In the genomic region with DNA sequence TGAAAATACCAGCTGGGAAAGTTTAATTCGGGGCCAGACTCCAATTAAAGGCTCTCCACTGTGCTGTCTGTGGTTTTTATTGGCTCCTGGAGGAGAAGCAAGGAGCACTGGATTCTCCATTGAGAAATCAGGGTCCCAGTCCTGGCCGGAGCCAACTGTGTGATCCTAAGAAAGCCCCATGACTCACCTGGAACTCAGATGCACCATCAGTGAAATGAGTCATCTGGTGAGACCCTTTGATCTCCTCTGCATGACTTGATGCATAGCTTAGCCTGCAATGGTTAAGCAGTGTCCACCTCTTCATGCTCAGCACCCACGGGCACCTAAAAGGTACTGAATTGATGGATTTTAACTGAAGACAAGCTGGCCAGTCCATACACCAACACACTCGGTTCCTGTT, we compare ENCODE assay signal across 26 cellular contexts.
DNase-seq lines count a peak whose midpoint lies in the region; ATAC-seq and TF ChIP-seq lines count a peak whose summit lies in the region.
"Had no signal": no experiment of that assay in that cellular context is flagged by ENCODE, and none has a peak within 500 bp of the region (broad histone marks: within the 10 kb centered on the region; RNA-seq: fewer than 3 reads in every experiment).

No MANE protein-coding gene starts in this region.

- no peaks in the 10 kb centered on the region for H3K36me3 Mint-ChIP-seq in activated naive CD4-positive, alpha-beta T cell treated with anti-CD3 and anti-CD28 coated beads for 36 hours (ENCODE audit: low read depth)
- H3K36me3 Mint-ChIP-seq: activated naive CD4-positive, alpha-beta T cell treated with anti-CD3 and anti-CD28 coated beads, Interleukin-2, amount 50 U/mL, for 72 hours; IgD-negative memory B cell; natural killer cell treated with Interleukin-12 subunit alpha and Interleukin-12 subunit beta and Interleukin-15 and Interleukin-18, amount 100 ng/mL, for 72 hours; stimulated activated effector memory CD8-positive, alpha-beta T cell treated with anti-CD3 and anti-CD28 coated beads, Interleukin-12 subunit alpha, Interleukin-12 subunit beta, amount 100 ng/mL, for 72 hours had no signal

- H3K9ac ChIP-seq in trophoblast cell (ENCODE audit: low read length) = no peak overlapping the region

- no peak overlapping the region for H3K18ac ChIP-seq in trophoblast cell (ENCODE audit: low read length)

- H3K79me1 ChIP-seq in trophoblast cell (ENCODE audit: low read length) = no peaks in the 10 kb centered on the region

- peaks cover 6% of the 10 kb centered on the region for H3K9me3 Mint-ChIP-seq in activated naive CD4-positive, alpha-beta T cell treated with anti-CD3 and anti-CD28 coated beads for 36 hours
- H3K9me3 Mint-ChIP-seq: activated naive CD4-positive, alpha-beta T cell treated with anti-CD3 and anti-CD28 coated beads, Interleukin-2, amount 50 U/mL, for 72 hours had no signal

- H3K79me2 ChIP-seq in trophoblast cell (ENCODE audit: control insufficient read depth, insufficient read depth, low read length, poor library complexity) = no peaks in the 10 kb centered on the region

- H3K27ac ChIP-seq in RWPE2 (ENCODE audit: poor library complexity, severe bottlenecking) = peak overlapping the region; percentile 40
- no peak overlapping the region for H3K27ac ChIP-seq in trophoblast cell (ENCODE audit: low read depth, low read length)
- H3K27ac ChIP-seq: heart right ventricle, transverse colon had no signal

- no peaks in the 10 kb centered on the region for H3K4me1 Mint-ChIP-seq in activated naive CD4-positive, alpha-beta T cell treated with anti-CD3 and anti-CD28 coated beads for 36 hours (ENCODE audit: low read depth)
- H3K4me1 Mint-ChIP-seq: IgD-negative memory B cell; stimulated activated effector memory CD8-positive, alpha-beta T cell treated with anti-CD3 and anti-CD28 coated beads, Interleukin-12 subunit alpha, Interleukin-12 subunit beta, amount 100 ng/mL, for 72 hours had no signal

- H4K91ac ChIP-seq in trophoblast cell (ENCODE audit: low read depth, low read length) = no peak overlapping the region

- H2BK120ac ChIP-seq in trophoblast cell (ENCODE audit: insufficient read depth, low read length, poor library complexity) = no peak overlapping the region

- H3K4ac ChIP-seq in trophoblast cell (ENCODE audit: low read depth, low read length) = no peak overlapping the region

- H3K4me2 ChIP-seq in trophoblast cell (ENCODE audit: low read length) = no peak overlapping the region

- no peak overlapping the region for H4K8ac ChIP-seq in trophoblast cell (ENCODE audit: low read depth, low read length)

- no peaks in the 10 kb centered on the region for H3K27me3 Mint-ChIP-seq in activated naive CD4-positive, alpha-beta T cell treated with anti-CD3 and anti-CD28 coated beads for 36 hours (ENCODE audit: low read depth)
- H3K27me3 Mint-ChIP-seq: IgD-negative memory B cell; natural killer cell treated with Interleukin-12 subunit alpha and Interleukin-12 subunit beta and Interleukin-15 and Interleukin-18, amount 100 ng/mL, for 72 hours had no signal

- H3K14ac ChIP-seq in trophoblast cell (ENCODE audit: low read length) = no peak overlapping the region

- H3K4me3 ChIP-seq in RWPE2 (ENCODE audit: severe bottlenecking) = no peak overlapping the region
- H3K4me3 ChIP-seq in epithelial cell of proximal tubule (ENCODE audit: low read depth, low read length) = no peak overlapping the region
- no peak overlapping the region for H3K4me3 ChIP-seq in trophoblast cell (ENCODE audit: low read depth, low read length)
- H3K4me3 ChIP-seq: heart right ventricle, transverse colon had no signal

- no CpG with 5 or more reads among the region's 4 CpGs for WGBS in trophoblast cell (ENCODE audit: extremely low coverage, insufficient coverage, insufficient read length)

- no peak overlapping the region for H3K27ac Mint-ChIP-seq in activated naive CD4-positive, alpha-beta T cell treated with anti-CD3 and anti-CD28 coated beads for 36 hours
- H3K27ac Mint-ChIP-seq: activated naive CD4-positive, alpha-beta T cell treated with anti-CD3 and anti-CD28 coated beads, Interleukin-2, amount 50 U/mL, for 72 hours; IgD-negative memory B cell; natural killer cell treated with Interleukin-12 subunit alpha and Interleukin-12 subunit beta and Interleukin-15 and Interleukin-18, amount 100 ng/mL, for 72 hours; stimulated activated effector memory CD8-positive, alpha-beta T cell treated with anti-CD3 and anti-CD28 coated beads, Interleukin-12 subunit alpha, Interleukin-12 subunit beta, amount 100 ng/mL, for 72 hours had no signal

- H3K4me1 ChIP-seq in RWPE2 (ENCODE audit: insufficient read depth, poor library complexity, severe bottlenecking) (peaks cover 15% of the 10 kb centered on the region), trophoblast cell (ENCODE audit: control insufficient read depth in 1 of 2, insufficient read depth in 2 of 2, low read length in 2 of 2) (no peaks in the 10 kb centered on the region)
- H3K4me1 ChIP-seq: heart right ventricle, transverse colon had no signal

- H4K12ac ChIP-seq in trophoblast cell (ENCODE audit: low read depth, low read length) = no peak overlapping the region

- H3K23ac ChIP-seq in trophoblast cell (ENCODE audit: low read length) = no peak overlapping the region

- no peak overlapping the region for H2BK5ac ChIP-seq in trophoblast cell (ENCODE audit: low read depth, low read length, poor library complexity)

- TF ChIP-seq CTCF in RWPE2 (IDR thresholded peaks at IDR 0.05; ENCODE audit: poor library complexity, severe bottlenecking) (no peak), epithelial cell of proximal tubule (conservative IDR thresholded peaks at IDR 0.05; ENCODE audit: low read depth, low read length) (no peak)

- no peak overlapping the region for H3K4me3 Mint-ChIP-seq in activated naive CD4-positive, alpha-beta T cell treated with anti-CD3 and anti-CD28 coated beads for 36 hours
- H3K4me3 Mint-ChIP-seq: IgD-negative memory B cell; natural killer cell treated with Interleukin-12 subunit alpha and Interleukin-12 subunit beta and Interleukin-15 and Interleukin-18, amount 100 ng/mL, for 72 hours; stimulated activated effector memory CD8-positive, alpha-beta T cell treated with anti-CD3 and anti-CD28 coated beads, Interleukin-12 subunit alpha, Interleukin-12 subunit beta, amount 100 ng/mL, for 72 hours had no signal

- H3K27me3 ChIP-seq in RWPE2 (ENCODE audit: insufficient read depth, poor library complexity, severe bottlenecking) = no peaks in the 10 kb centered on the region
- no peaks in the 10 kb centered on the region for H3K27me3 ChIP-seq in trophoblast cell (ENCODE audit: insufficient read depth, low read length)
- H3K27me3 ChIP-seq: heart right ventricle, transverse colon had no signal

- H2AFZ ChIP-seq in trophoblast cell (ENCODE audit: insufficient read depth, low read length, poor library complexity) = no peak overlapping the region

- H3K9me3 ChIP-seq in RWPE2 (ENCODE audit: severe bottlenecking) (no peaks in the 10 kb centered on the region), trophoblast cell (ENCODE audit: insufficient read depth, low read depth, low read length) (no peaks in the 10 kb centered on the region)
- H3K9me3 ChIP-seq: transverse colon had no signal

- no peaks in the 10 kb centered on the region for H3K36me3 ChIP-seq in RWPE2 (ENCODE audit: low read depth)
- H3K36me3 ChIP-seq in trophoblast cell (ENCODE audit: control insufficient read depth in 1 of 2, insufficient read depth in 2 of 2, low read length in 2 of 2) = no peaks in the 10 kb centered on the region
- H3K36me3 ChIP-seq: heart right ventricle, transverse colon had no signal

- in situ Hi-C loops in ACHN (cut with HindIII; ENCODE audit: low pct_ligation_motif_present, low pct_unique_long_range_greater_than_20kb, low sequenced_read_pairs) = no loop called here

- ATAC-seq in RWPE2 (ENCODE audit: low read depth) (peak; percentile 82), GM21381 (IDR thresholded peaks at IDR 0.05; ENCODE audit: unreplicated experiment) (no peak)
- ATAC-seq: heart right ventricle; left colon; natural killer cell treated with Interleukin-12 subunit alpha and Interleukin-12 subunit beta and Interleukin-15 and Interleukin-18, amount 100 ng/mL, for 72 hours; stimulated activated effector memory CD8-positive, alpha-beta T cell treated with anti-CD3 and anti-CD28 coated beads, Interleukin-12 subunit alpha, Interleukin-12 subunit beta, amount 100 ng/mL, for 72 hours had no signal

- peak; percentile 11 for DNase-seq in LoVo (ENCODE audit: low spot score)
- DNase-seq in RWPE2 (ENCODE audit: low spot score) = peak; percentile 39
- DNase-seq in epithelial cell of proximal tubule (ENCODE audit: low read depth) = peak; percentile 42
- peak; percentile 10 to 22 for DNase-seq in trophoblast cell
- DNase-seq in activated naive CD4-positive, alpha-beta T cell treated with anti-CD3 and anti-CD28 coated beads for 36 hours = no peak
- no peak for DNase-seq in ACHN
- DNase-seq: amygdala; C1 segment of cervical spinal cord; central memory CD4-positive, alpha-beta T cell; cortex of kidney; effector memory CD4-positive, alpha-beta T cell; foreskin melanocyte; heart right ventricle; left colon; NCI-H1092 treated with DMSO at 0.1 percent for 48 hours; NCI-H187; NCI-H2171; NCI-H524; occipital lobe; SIG-M5; transverse colon had no signal

- CTCF ChIA-PET in activated naive CD4-positive, alpha-beta T cell treated with anti-CD3 and anti-CD28 coated beads for 36 hours (lab: Charles Lee) = no interaction called here

- H2BK12ac ChIP-seq in trophoblast cell (ENCODE audit: low read length) = no peak overlapping the region

- intact Hi-C loops in activated naive CD4-positive, alpha-beta T cell treated with anti-CD3 and anti-CD28 coated beads for 36 hours (cut with micrococcal nuclease) = no loop called here

- H2AK5ac ChIP-seq in trophoblast cell (ENCODE audit: low read length) = no peak overlapping the region

Comparison
In these comparisons a context has a peak if more than half of its experiments do, and no peak if none do; other contexts are left out.
1. DNase-seq: peak in LoVo (single experiment), RWPE2 (single experiment), epithelial cell of proximal tubule (single experiment) and trophoblast cell (2 of 2); none in activated naive CD4-positive, alpha-beta T cell treated with anti-CD3 and anti-CD28 coated beads for 36 hours (single experiment) and ACHN (single experiment).